Comparison of ENCODE assay signal across 21 cellular contexts in the genomic region with DNA sequence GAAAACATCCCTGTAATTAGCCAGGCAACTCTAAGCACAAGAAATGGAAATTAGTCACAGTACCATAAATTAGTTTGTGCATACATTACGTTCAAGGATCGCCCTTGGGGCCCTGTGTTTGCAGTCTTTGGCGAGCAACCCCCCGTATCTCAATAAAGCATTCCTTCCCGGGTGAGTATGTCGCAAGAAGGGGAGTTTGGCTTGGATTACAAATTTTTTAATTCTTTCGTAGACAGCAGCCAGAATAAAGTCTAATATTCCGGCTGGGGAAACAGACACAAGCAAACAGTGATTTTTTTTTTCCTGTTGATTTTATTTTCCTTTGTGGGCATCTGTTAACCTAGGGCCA.
DNase-seq lines count a peak whose midpoint lies in the region; ATAC-seq and TF ChIP-seq lines count a peak whose summit lies in the region.
"Had no signal": no experiment of that assay in that cellular context is flagged by ENCODE, and none has a peak within 500 bp of the region (broad histone marks: within the 10 kb centered on the region; RNA-seq: fewer than 3 reads in every experiment).

No MANE protein-coding gene starts in this region.

- peaks cover 4 to 12% (median 5%) of the 10 kb centered on the region in 3 donors for H3K27me3 Mint-ChIP-seq in immature natural killer cell (ENCODE audit: low read depth in 3 of 3)

- ATAC-seq in sciatic nerve (peak; percentile 73), GM21529 (IDR thresholded peaks at IDR 0.05; ENCODE audit: unreplicated experiment) (no peak)
- ATAC-seq: PC-3 had no signal

- H3K36me3 Mint-ChIP-seq in immature natural killer cell: no peaks in the 10 kb centered on the region
- H3K36me3 Mint-ChIP-seq: CD4-positive, alpha-beta memory T cell had no signal

- TF ChIP-seq CTCF in fibroblast of pulmonary artery (IDR thresholded peaks at IDR 0.05; ENCODE audit: low read length, missing control alignments): no peak

- H2AFZ ChIP-seq in GM23248: no peak overlapping the region

- H3K4me2 ChIP-seq in GM23248 (ENCODE audit: unreplicated experiment): no peak overlapping the region

- no peak overlapping the region for H3K4me3 Mint-ChIP-seq in immature natural killer cell

- no peaks in the 10 kb centered on the region for H3K4me1 Mint-ChIP-seq in immature natural killer cell
- H3K4me1 Mint-ChIP-seq: CD4-positive, alpha-beta memory T cell had no signal

- no peaks in the 10 kb centered on the region for H3K9me3 ChIP-seq in GM23248 (ENCODE audit: low read depth)
- no peaks in the 10 kb centered on the region for H3K9me3 ChIP-seq in SK-N-MC (ENCODE audit: low read depth, low read length)
- H3K9me3 ChIP-seq: BE2C, MG63, SJSA1 had no signal

- no peaks in the 10 kb centered on the region for H3K79me2 ChIP-seq in GM23248 (ENCODE audit: insufficient read depth)

- no peaks in the 10 kb centered on the region for H3K9me2 ChIP-seq in GM23248 (ENCODE audit: insufficient read depth)

- H3F3A ChIP-seq in GM23248 (ENCODE audit: insufficient read depth): no peaks in the 10 kb centered on the region

- no peak overlapping the region for H3K27ac Mint-ChIP-seq in immature natural killer cell
- H3K27ac Mint-ChIP-seq: CD4-positive, alpha-beta memory T cell had no signal

- no peaks in the 10 kb centered on the region for H3K36me3 ChIP-seq in GM23248 (ENCODE audit: low read depth)
- no peaks in the 10 kb centered on the region for H3K36me3 ChIP-seq in SK-N-MC (ENCODE audit: insufficient read depth, low read length)
- H3K36me3 ChIP-seq: BE2C, MG63, SJSA1 had no signal

- WGBS in GM23248 (ENCODE audit: low coverage in 1 of 2, low lambda C conversion rate in 2 of 2, missing lambda C conversion rate in 2 of 2), 2 experiments: 3% methylated on average over 8 of the region's 8 CpGs

- H3K4me3 ChIP-seq in GM23248: no peak overlapping the region
- peak overlapping the region; percentile 79 for H3K4me3 ChIP-seq in SK-N-MC
- no peak overlapping the region for H3K4me3 ChIP-seq in fibroblast of pulmonary artery (replicated peaks; ENCODE audit: low read depth, low read length)
- H3K4me3 ChIP-seq: MG63, SJSA1 had no signal

- intact Hi-C loops in sciatic nerve (cut with DNase I): no loop called here

- DNase-seq in GM23248 (peak; percentile 5), SK-N-MC (ENCODE audit: low read depth, low spot score) (peak; percentile 72), fibroblast of pulmonary artery (ENCODE audit: low read depth) (peak; percentile 3), sciatic nerve (ENCODE audit: low spot score) (no peak), immature natural killer cell (no peak), medulla oblongata (ENCODE audit: extremely low spot score) (no peak)
- DNase-seq in activated CD8-positive, alpha-beta memory T cell treated with anti-CD3 and anti-CD28 coated beads, Interleukin-2, amount 50 U/mL, for 48 hours: no peak
- DNase-seq: BE2C; CD4-positive, alpha-beta memory T cell; DMS79; GOT3; MG63; NCI-H1092; NCI-H146; NCI-H2081 treated with DMSO at 0.1 percent for 48 hours; NCI-H510A treated with DMSO at 0.1 percent for 48 hours; NCI-H82; PC-3 had no signal

- no peak overlapping the region for H3K9ac ChIP-seq in GM23248
- H3K9ac ChIP-seq in SK-N-MC (ENCODE audit: insufficient read length): peak overlapping the region; percentile 37

- peaks cover 27% of the 10 kb centered on the region for H3K27me3 ChIP-seq in GM23248 (replicated peaks; ENCODE audit: insufficient read depth)
- H3K27me3 ChIP-seq: MG63, SJSA1 had no signal

- H3K4me1 ChIP-seq in GM23248 (ENCODE audit: insufficient read depth): 0 out of 2 replicates have a peak, but pooled peaks cover 2% of the 10 kb centered on the region
- H3K4me1 ChIP-seq: BE2C, SJSA1 had no signal

- in situ Hi-C loops in GM23248 (cut with MboI): no loop called here

- H3K27ac ChIP-seq in GM23248: no peak overlapping the region
- no peak overlapping the region; the same call in 1 of the 2 replicates for H3K27ac ChIP-seq in SK-N-MC
- H3K27ac ChIP-seq: RWPE1, SJSA1 had no signal

- H3K9me3 Mint-ChIP-seq in immature natural killer cell: no peaks in the 10 kb centered on the region

- H4K20me1 ChIP-seq in GM23248 (ENCODE audit: insufficient read depth): no peaks in the 10 kb centered on the region

Comparison
In these comparisons a context has a peak if more than half of its experiments do, and no peak if none do; other contexts are left out.
1. DNase-seq: peak in GM23248 (single experiment), SK-N-MC (single experiment) and fibroblast of pulmonary artery (single experiment); none in sciatic nerve (single experiment), immature natural killer cell (0 of 3), activated CD8-positive, alpha-beta memory T cell treated with anti-CD3 and anti-CD28 coated beads, Interleukin-2, amount 50 U/mL, for 48 hours (single experiment) and medulla oblongata (single experiment).